In the genomic region with DNA sequence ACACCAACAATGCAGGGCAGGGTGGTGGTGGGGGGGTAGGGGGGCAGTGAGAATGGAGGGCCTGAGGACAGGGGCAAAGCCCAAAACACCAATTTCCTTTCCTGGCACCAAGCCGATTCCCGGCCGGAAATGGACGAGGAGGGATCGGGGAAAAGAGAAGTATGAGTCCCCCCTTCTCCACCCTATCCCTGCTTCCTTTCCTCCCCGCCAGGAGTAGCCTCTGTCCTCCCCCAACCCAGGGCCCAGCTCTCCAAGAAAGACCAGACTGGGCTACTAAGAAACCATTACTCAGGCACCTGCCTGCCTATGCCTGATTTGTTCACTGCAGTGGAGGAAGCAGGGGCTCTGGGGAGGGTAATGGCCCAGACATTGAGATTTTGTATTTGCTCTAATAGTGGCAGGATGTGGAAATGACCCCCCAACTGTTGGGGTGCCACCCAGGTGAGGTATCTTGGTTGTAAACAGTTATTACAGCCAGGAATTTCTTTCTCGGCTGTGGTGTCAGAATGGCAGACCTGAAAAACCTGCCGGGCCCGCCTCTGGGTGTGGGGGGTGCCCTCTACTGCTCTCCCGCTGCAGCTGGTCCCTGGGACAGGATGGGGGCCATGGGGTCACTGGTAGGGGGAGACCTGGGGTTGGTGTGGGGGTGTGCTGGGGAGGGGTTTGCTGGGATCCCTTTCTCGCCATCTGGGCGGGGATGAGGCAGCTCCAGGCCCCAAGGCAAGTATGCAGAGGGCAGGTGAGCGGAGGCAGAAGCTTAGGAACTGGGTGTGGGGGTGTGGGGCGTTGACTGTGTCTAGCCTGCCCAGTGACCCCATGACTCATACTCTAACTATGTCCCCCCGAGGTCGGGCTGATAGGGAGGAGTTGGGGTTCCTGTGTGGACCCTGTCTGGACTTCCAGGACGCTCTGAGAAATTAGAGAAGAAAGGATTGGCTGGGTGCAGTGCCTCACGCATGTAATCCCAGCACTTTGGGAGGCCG, we compare ENCODE assay signal across 11 cellular contexts. TPM values are rescaled to one million over a fixed set of nuclear protein-coding genes. Genes with fewer than 3 reads are reported as not detected.
A peak's percentile ranks its signal among the peaks of the same experiment; 100 is the strongest.
DNase-seq lines count a peak whose midpoint lies in the region; ATAC-seq, FAIRE-seq and TF ChIP-seq lines count a peak whose summit lies in the region.
"Had no signal": no experiment of that assay in that cellular context is flagged by ENCODE, and none has a peak within 500 bp of the region (broad histone marks: within the 10 kb centered on the region; RNA-seq: fewer than 3 reads in every experiment).

No MANE protein-coding gene starts in this region.

- ATAC-seq in pancreas = peak; percentile 54 to 79 (median 70)
- no peak for ATAC-seq in GM18519 (IDR thresholded peaks at IDR 0.05; ENCODE audit: low FRiP score, unreplicated experiment)
- ATAC-seq: naive thymus-derived CD4-positive, alpha-beta T cell had no signal

- no peak for DNase-seq in pancreas
- no peak for DNase-seq in retina
- DNase-seq in spleen = no peak
- DNase-seq: foreskin melanocyte; naive thymus-derived CD4-positive, alpha-beta T cell; NCI-H446; stimulated activated CD4-positive, alpha-beta T cell treated with anti-CD3 and anti-CD28 coated beads, Interleukin-4, amount 100 ng/mL, for 1 hour had no signal

- H3K27ac ChIP-seq in HUES6 (ENCODE audit: low read depth, low read length) (no peak overlapping the region), esophagus (ENCODE audit: low read depth in 2 of 2, low read length in 1 of 2) (peak overlapping the region; percentile 87 to 89), pancreas (peak overlapping the region; percentile 45 to 73 (median 66)), spleen (peak overlapping the region in 4 of 8 donors; percentile 11 to 46 (median 30))
- H3K27ac ChIP-seq: BLaER1 treated with 17β-estradiol and CSF1 and Interleukin-3, amounts not matched to agents 10 nM and 100 nM had no signal

- peaks cover 21% of the 10 kb centered on the region for H3K36me3 ChIP-seq in HUES6 (ENCODE audit: control insufficient read depth, insufficient read depth, low read length)
- peaks cover 0 to 11% of the 10 kb centered on the region in 2 donors for H3K36me3 ChIP-seq in esophagus (ENCODE audit: control insufficient read depth in 2 of 2, insufficient read depth in 2 of 2, low read length in 1 of 2)
- no peaks in the 10 kb centered on the region for H3K36me3 ChIP-seq in pancreas
- peaks cover 0 to 24% (median 0%) of the 10 kb centered on the region in 6 donors for H3K36me3 ChIP-seq in spleen

- H3K9me3 ChIP-seq in HUES6 (ENCODE audit: control insufficient read depth, insufficient read depth, low read depth, low read length) = peaks cover 10% of the 10 kb centered on the region; the same call in 1 of the 2 replicates
- H3K9me3 ChIP-seq in esophagus (ENCODE audit: control insufficient read depth in 2 of 2, insufficient read depth in 1 of 2, low read depth in 1 of 2, low read length in 1 of 2) = no peaks in the 10 kb centered on the region
- no peaks in the 10 kb centered on the region for H3K9me3 ChIP-seq in pancreas
- no peaks in the 10 kb centered on the region for H3K9me3 ChIP-seq in spleen

- 41 to 56% methylated on average over 17 to 19 of the region's 19 CpGs for WGBS in esophagus, 2 donors
- 8 to 42% methylated on average over 16 to 18 of the region's 19 CpGs for WGBS in pancreas, 2 donors
- WGBS in spleen, 5 donors = 60 to 89% (median 72%) methylated on average over 6 to 19 of the region's 19 CpGs

- FAIRE-seq in pancreas (lab: Jason Lieb, UNC) = no peak

- intact Hi-C loops in pancreas (cut with DNase I) (no loop called here), spleen (cut with DNase I; ENCODE audit: low total_unique reads) (no loop called here)

- TF ChIP-seq POLR2A in spleen (IDR thresholded peaks at IDR 0.05) = no peak

- H3K4me1 ChIP-seq in HUES6 (ENCODE audit: control insufficient read depth, insufficient read depth, low read length) (peaks cover 5% of the 10 kb centered on the region; the same call in 1 of the 2 replicates), esophagus (ENCODE audit: control insufficient read depth in 2 of 2, insufficient read depth in 2 of 2, low read length in 1 of 2) (no peaks in the 10 kb centered on the region), pancreas (peaks cover 0 to 3% (median 0%) of the 10 kb centered on the region in 3 donors), spleen (peaks cover 0 to 7% (median 0%) of the 10 kb centered on the region in 6 donors)

- H3K4me3 ChIP-seq in HUES6 (ENCODE audit: low read depth, low read length) (peak overlapping the region; percentile 56), esophagus (ENCODE audit: low read depth in 1 of 2, low read length in 2 of 2) (peak overlapping the region; percentile 48 to 66), pancreas (peak overlapping the region in 3 of 4 donors; percentile 7 to 41 (median 38)), spleen (no peak overlapping the region)
- H3K4me3 ChIP-seq: BLaER1 treated with 17β-estradiol and CSF1 and Interleukin-3, amounts not matched to agents 10 nM and 100 nM had no signal

- peak overlapping the region; percentile 57 for H3K9ac ChIP-seq in HUES6 (ENCODE audit: low read length)
- H3K9ac ChIP-seq: BLaER1 treated with 17β-estradiol and CSF1 and Interleukin-3, amounts not matched to agents 10 nM and 100 nM had no signal

- TF ChIP-seq CTCF in pancreas (IDR thresholded peaks at IDR 0.05) (no peak), spleen (IDR thresholded peaks at IDR 0.05 in 8 of 11, conservative IDR thresholded peaks at IDR 0.05 in 3 of 11) (no peak)

- H3K27me3 ChIP-seq in HUES6 (ENCODE audit: control insufficient read depth, insufficient read depth, low read length) (no peaks in the 10 kb centered on the region), esophagus (ENCODE audit: control insufficient read depth in 1 of 2, insufficient read depth in 2 of 2, low read length in 2 of 2) (no peaks in the 10 kb centered on the region), pancreas (no peaks in the 10 kb centered on the region), spleen (replicated peaks in 1 of 7) (no peaks in the 10 kb centered on the region)

RNA-seq across cellular contexts. Expression of gene CCDC120, which starts 0.7 kb away (rescaled TPM):
- 10 to 100 TPM; 23.1 to 27.9 TPM for polyA plus RNA-seq in esophagus
- total RNA-seq in pancreas = 10 to 100 TPM in 1 of 6 donors, 1 to 10 TPM in 5; 4.5 to 10.6 (median 6.8) TPM
- polyA plus RNA-seq in pancreas = 1 to 10 TPM; 7.3 to 8.2 TPM
- 1 to 10 TPM; 4.8 to 8.6 (median 7.1) TPM for total RNA-seq in spleen
- polyA plus RNA-seq in spleen = 1 to 10 TPM; 1.1 to 2.5 (median 1.4) TPM

RNA-seq across cellular contexts. Expression of gene PRAF2, which starts 14.3 kb away (rescaled TPM):
- 1 to 10 TPM; 7.2 to 7.8 TPM for polyA plus RNA-seq in esophagus
- 1 to 10 TPM; 1.3 to 8.8 (median 3.9) TPM for total RNA-seq in pancreas
- 10 to 100 TPM; 11.3 to 15.8 TPM for polyA plus RNA-seq in pancreas
- 10 to 100 TPM; 15.4 to 23.7 (median 18.9) TPM for total RNA-seq in spleen
- polyA plus RNA-seq in spleen = 10 to 100 TPM; 15.9 to 17.9 (median 16.0) TPM

RNA-seq across cellular contexts. Expression of gene TFE3, which starts 16.3 kb away (rescaled TPM):
- polyA plus RNA-seq in esophagus (10 to 100 TPM; 20.5 to 20.9 TPM), pancreas (10 to 100 TPM; 20.1 to 20.6 TPM), spleen (10 to 100 TPM; 16.0 to 35.8 (median 18.7) TPM)
- total RNA-seq in pancreas (10 to 100 TPM in 3 of 6 donors, 1 to 10 TPM in 3; 8.5 to 18.8 (median 11.0) TPM), spleen (10 to 100 TPM; 47.1 to 79.1 (median 64.9) TPM)

RNA-seq across cellular contexts. Expression of gene WDR45, which starts 20.2 kb away (rescaled TPM):
- polyA plus RNA-seq in esophagus (10 to 100 TPM; 45.1 to 55.6 TPM), pancreas (100 to 1,000 TPM in 1 of 2 donors, 10 to 100 TPM in 1; 98.1 to 121 TPM), spleen (100 to 1,000 TPM in 1 of 3 donors, 10 to 100 TPM in 2; 49.3 to 122 (median 95.4) TPM)
- total RNA-seq in pancreas (10 to 100 TPM; 34.9 to 48.5 (median 45.6) TPM), spleen (100 to 1,000 TPM in 1 of 7 donors, 10 to 100 TPM in 6; 59.3 to 123 (median 64.7) TPM)

RNA-seq across cellular contexts. Expression of gene GRIPAP1, which starts 57.4 kb away (rescaled TPM):
- polyA plus RNA-seq in esophagus (10 to 100 TPM; 18.5 to 22.8 TPM), pancreas (10 to 100 TPM; 32.2 to 32.7 TPM), spleen (10 to 100 TPM; 20.0 to 42.2 (median 34.8) TPM)
- total RNA-seq in pancreas (10 to 100 TPM; 12.5 to 26.0 (median 17.2) TPM), spleen (10 to 100 TPM; 48.0 to 93.6 (median 72.6) TPM)

Comparison
In these comparisons a context has a peak if more than half of its experiments do, and no peak if none do; other contexts are left out.
1. H3K4me3 ChIP-seq: peak in HUES6 (single experiment), esophagus (2 of 2) and pancreas (3 of 4); none in spleen (0 of 8).